Comparison of ENCODE assay signal across 10 cellular contexts in genomic region chr12:124656214-124656516, GRCh38.
DNase-seq lines count a peak whose midpoint lies in the region; ATAC-seq, FAIRE-seq and TF ChIP-seq lines count a peak whose summit lies in the region.
"Had no signal": no experiment of that assay in that cellular context is flagged by ENCODE, and none has a peak within 500 bp of the region (broad histone marks: within the 10 kb centered on the region; RNA-seq: fewer than 3 reads in every experiment).

No MANE protein-coding gene starts in this region.

- H3K27ac ChIP-seq in GM23248 (peak overlapping the region; percentile 47; the same call in 1 of the 2 replicates), astrocyte (ENCODE audit: low read depth, low read length) (peak overlapping the region; percentile 31), hepatocyte (peak overlapping the region; percentile 77), smooth muscle cell (ENCODE audit: low read depth) (peak overlapping the region; percentile 87)
- no peak overlapping the region for H3K27ac ChIP-seq in CD4-positive, alpha-beta T cell (ENCODE audit: low read depth, low read length)

- ATAC-seq in CD4-positive, alpha-beta T cell (ENCODE audit: poor library complexity), result no peak
- no peak for ATAC-seq in activated CD4-positive, alpha-beta T cell treated with anti-CD3 and anti-CD28 coated beads for 36 hours
- ATAC-seq: activated CD8-positive, alpha-beta memory T cell treated with anti-CD3 and anti-CD28 coated beads, Interleukin-2, amount 10 ng/mL, durations not matched to agents 7 days and 5 days had no signal

- intact Hi-C loops in CD4-positive, alpha-beta T cell (cut with DNase I, micrococcal nuclease), result no loop called here
- intact Hi-C loops in activated CD4-positive, alpha-beta T cell treated with anti-CD3 and anti-CD28 coated beads for 36 hours (cut with DNase I, micrococcal nuclease), result no loop called here

- no peaks in the 10 kb centered on the region for H3K9me3 Mint-ChIP-seq in astrocyte (ENCODE audit: unreplicated experiment)
- no peaks in the 10 kb centered on the region for H3K9me3 Mint-ChIP-seq in CD4-positive, alpha-beta T cell
- H3K9me3 Mint-ChIP-seq in T-helper 2 cell treated with Interferon-gamma antibody and Interleukin-4, amounts not matched to agents 5 μg/mL and 100 μg/mL, for 36 hours, result no peaks in the 10 kb centered on the region
- no peaks in the 10 kb centered on the region for H3K9me3 Mint-ChIP-seq in activated CD4-positive, alpha-beta T cell treated with anti-CD3 and anti-CD28 coated beads for 36 hours (ENCODE audit: low read depth)

- peaks cover 34% of the 10 kb centered on the region for H3K4me1 Mint-ChIP-seq in astrocyte (ENCODE audit: low read depth, unreplicated experiment)
- H3K4me1 Mint-ChIP-seq in CD4-positive, alpha-beta T cell (ENCODE audit: low read depth), result no peaks in the 10 kb centered on the region
- no peaks in the 10 kb centered on the region for H3K4me1 Mint-ChIP-seq in T-helper 2 cell treated with Interferon-gamma antibody and Interleukin-4, amounts not matched to agents 5 μg/mL and 100 μg/mL, for 36 hours (ENCODE audit: low read depth)
- H3K4me1 Mint-ChIP-seq in activated CD4-positive, alpha-beta T cell treated with anti-CD3 and anti-CD28 coated beads for 36 hours, result no peaks in the 10 kb centered on the region
- H3K4me1 Mint-ChIP-seq: activated CD8-positive, alpha-beta memory T cell treated with anti-CD3 and anti-CD28 coated beads, Interleukin-2, amount 10 ng/mL, durations not matched to agents 7 days and 5 days had no signal

- peak overlapping the region; percentile 53; the same call in 1 of the 2 replicates for H3K9ac ChIP-seq in GM23248
- no peak overlapping the region for H3K9ac ChIP-seq in astrocyte (ENCODE audit: low read length)
- H3K9ac ChIP-seq in smooth muscle cell (ENCODE audit: low read depth), result no peak overlapping the region

- CTCF ChIA-PET in CD4-positive, alpha-beta T cell (lab: Charles Lee), result no interaction called here
- CTCF ChIA-PET in activated CD4-positive, alpha-beta T cell treated with anti-CD3 and anti-CD28 coated beads for 36 hours (lab: Charles Lee), result no interaction called here

- H3F3A ChIP-seq in GM23248 (ENCODE audit: insufficient read depth) (0 out of 2 replicates have a peak, but pooled peaks cover 12% of the 10 kb centered on the region), smooth muscle cell (ENCODE audit: low read depth) (no peaks in the 10 kb centered on the region)

- peak; percentile 59 for FAIRE-seq in astrocyte (lab: Jason Lieb, UNC)

- 79 to 82% methylated on average over 3 of the region's 3 CpGs for WGBS in GM23248 (ENCODE audit: low coverage in 1 of 2, low lambda C conversion rate in 2 of 2, missing lambda C conversion rate in 2 of 2), 2 experiments
- WGBS in hepatocyte (ENCODE audit: low lambda C conversion rate, missing lambda C conversion rate), result 87% methylated on average over 3 of the region's 3 CpGs
- WGBS in smooth muscle cell (ENCODE audit: low lambda C conversion rate), result 64% methylated on average over 3 of the region's 3 CpGs

- no peaks in the 10 kb centered on the region for H3K9me3 ChIP-seq in GM23248 (ENCODE audit: low read depth)
- no peaks in the 10 kb centered on the region for H3K9me3 ChIP-seq in astrocyte (ENCODE audit: insufficient read depth, low read depth, low read length)
- H3K9me3 ChIP-seq in hepatocyte (ENCODE audit: low read depth), result no peaks in the 10 kb centered on the region
- H3K9me3 ChIP-seq in smooth muscle cell (replicated peaks; ENCODE audit: low read depth), result no peaks in the 10 kb centered on the region
- no peaks in the 10 kb centered on the region for H3K9me3 ChIP-seq in CD4-positive, alpha-beta T cell (ENCODE audit: control insufficient read depth, low read length)

- no peaks in the 10 kb centered on the region for H3K36me3 ChIP-seq in GM23248 (ENCODE audit: low read depth)
- no peaks in the 10 kb centered on the region for H3K36me3 ChIP-seq in astrocyte (ENCODE audit: insufficient read depth, low read length)
- H3K36me3 ChIP-seq in hepatocyte (replicated peaks; ENCODE audit: insufficient read depth, low read depth), result no peaks in the 10 kb centered on the region
- H3K36me3 ChIP-seq in smooth muscle cell (ENCODE audit: low read depth), result no peaks in the 10 kb centered on the region

- peak overlapping the region; percentile 24 for H3K4me3 Mint-ChIP-seq in astrocyte (ENCODE audit: unreplicated experiment)
- no peak overlapping the region for H3K4me3 Mint-ChIP-seq in CD4-positive, alpha-beta T cell
- no peak overlapping the region for H3K4me3 Mint-ChIP-seq in T-helper 2 cell treated with Interferon-gamma antibody and Interleukin-4, amounts not matched to agents 5 μg/mL and 100 μg/mL, for 36 hours
- no peak overlapping the region for H3K4me3 Mint-ChIP-seq in activated CD4-positive, alpha-beta T cell treated with anti-CD3 and anti-CD28 coated beads for 36 hours
- H3K4me3 Mint-ChIP-seq: activated CD8-positive, alpha-beta memory T cell treated with anti-CD3 and anti-CD28 coated beads, Interleukin-2, amount 10 ng/mL, durations not matched to agents 7 days and 5 days; activated naive CD8-positive, alpha-beta T cell had no signal

- in situ Hi-C loops in GM23248 (cut with MboI), result no loop called here

- peak overlapping the region; percentile 85 for H3K27ac Mint-ChIP-seq in astrocyte (ENCODE audit: unreplicated experiment)
- H3K27ac Mint-ChIP-seq in CD4-positive, alpha-beta T cell, result no peak overlapping the region
- H3K27ac Mint-ChIP-seq in T-helper 2 cell treated with Interferon-gamma antibody and Interleukin-4, amounts not matched to agents 5 μg/mL and 100 μg/mL, for 36 hours, result no peak overlapping the region
- no peak overlapping the region for H3K27ac Mint-ChIP-seq in activated CD4-positive, alpha-beta T cell treated with anti-CD3 and anti-CD28 coated beads for 36 hours
- H3K27ac Mint-ChIP-seq: activated CD8-positive, alpha-beta memory T cell treated with anti-CD3 and anti-CD28 coated beads, Interleukin-2, amount 10 ng/mL, durations not matched to agents 7 days and 5 days; activated naive CD8-positive, alpha-beta T cell had no signal

- no peak for DNase-seq in GM23248
- DNase-seq in astrocyte (ENCODE audit: low read depth), result no peak
- no peak for DNase-seq in hepatocyte (ENCODE audit: low spot score)
- DNase-seq in smooth muscle cell (lab: John Stamatoyannopoulos, UW; ENCODE audit: unreplicated experiment), result no peak
- DNase-seq in CD4-positive, alpha-beta T cell, result no peak
- no peak for DNase-seq in T-helper 2 cell treated with Interferon-gamma antibody and Interleukin-4, amounts not matched to agents 5 μg/mL and 100 μg/mL, for 36 hours (ENCODE audit: low spot score)
- no peak for DNase-seq in activated CD4-positive, alpha-beta T cell treated with anti-CD3 and anti-CD28 coated beads for 36 hours
- no peak for DNase-seq in NCI-H2196 treated with DMSO at 0.1 percent for 48 hours (lab: John Stamatoyannopoulos, UW; ENCODE audit: unreplicated experiment)
- DNase-seq: activated CD8-positive, alpha-beta memory T cell treated with anti-CD3 and anti-CD28 coated beads, Interleukin-2, amount 10 ng/mL, durations not matched to agents 7 days and 5 days had no signal

- POLR2A ChIA-PET in CD4-positive, alpha-beta T cell (lab: Charles Lee), result no interaction called here
- POLR2A ChIA-PET in activated CD4-positive, alpha-beta T cell treated with anti-CD3 and anti-CD28 coated beads for 36 hours (lab: Charles Lee), result no interaction called here

- H3K27me3 ChIP-seq in GM23248 (replicated peaks; ENCODE audit: insufficient read depth), result no peaks in the 10 kb centered on the region
- H3K27me3 ChIP-seq in astrocyte (ENCODE audit: insufficient read depth, low read length), result no peaks in the 10 kb centered on the region
- no peaks in the 10 kb centered on the region for H3K27me3 ChIP-seq in hepatocyte
- no peaks in the 10 kb centered on the region for H3K27me3 ChIP-seq in smooth muscle cell (ENCODE audit: low read depth)
- no peaks in the 10 kb centered on the region for H3K27me3 ChIP-seq in CD4-positive, alpha-beta T cell (ENCODE audit: control insufficient read depth, insufficient read depth, low read length)

- H2AFZ ChIP-seq in GM23248, result no peak overlapping the region
- H2AFZ ChIP-seq in astrocyte (ENCODE audit: low read depth, low read length), result no peak overlapping the region
- no peak overlapping the region for H2AFZ ChIP-seq in hepatocyte
- no peak overlapping the region for H2AFZ ChIP-seq in smooth muscle cell (ENCODE audit: low read depth)

- peaks cover 5% of the 10 kb centered on the region for H3K27me3 Mint-ChIP-seq in astrocyte (ENCODE audit: low read depth, unreplicated experiment)
- no peaks in the 10 kb centered on the region for H3K27me3 Mint-ChIP-seq in CD4-positive, alpha-beta T cell
- H3K27me3 Mint-ChIP-seq in T-helper 2 cell treated with Interferon-gamma antibody and Interleukin-4, amounts not matched to agents 5 μg/mL and 100 μg/mL, for 36 hours (ENCODE audit: low read depth), result peaks cover 9% of the 10 kb centered on the region
- peaks cover 3% of the 10 kb centered on the region for H3K27me3 Mint-ChIP-seq in activated CD4-positive, alpha-beta T cell treated with anti-CD3 and anti-CD28 coated beads for 36 hours

- H3K79me2 ChIP-seq in GM23248 (ENCODE audit: insufficient read depth) (no peaks in the 10 kb centered on the region), astrocyte (ENCODE audit: insufficient read depth, low read length) (no peaks in the 10 kb centered on the region), hepatocyte (no peaks in the 10 kb centered on the region), smooth muscle cell (ENCODE audit: low read depth) (no peaks in the 10 kb centered on the region)

- TF ChIP-seq CTCF in astrocyte (IDR thresholded peaks at IDR 0.05; ENCODE audit: insufficient read depth, low read depth, low read length) (no peak), hepatocyte (IDR thresholded peaks at IDR 0.05; ENCODE audit: poor library complexity) (no peak), smooth muscle cell (IDR thresholded peaks at IDR 0.05; ENCODE audit: borderline replicate concordance, insufficient read depth, poor library complexity, severe bottlenecking) (no peak)
- TF ChIP-seq CTCF in CD4-positive, alpha-beta T cell (IDR thresholded peaks at IDR 0.05), result no peak

- H3K4me1 ChIP-seq in GM23248 (ENCODE audit: insufficient read depth), result peaks cover 16% of the 10 kb centered on the region
- peaks cover 31% of the 10 kb centered on the region for H3K4me1 ChIP-seq in astrocyte (ENCODE audit: insufficient read depth, low read length)
- peaks cover 18% of the 10 kb centered on the region for H3K4me1 ChIP-seq in hepatocyte (ENCODE audit: insufficient read depth)
- H3K4me1 ChIP-seq in smooth muscle cell (ENCODE audit: low read depth), result peaks cover 13% of the 10 kb centered on the region

- H4K20me1 ChIP-seq in GM23248 (ENCODE audit: insufficient read depth), result no peaks in the 10 kb centered on the region
- H4K20me1 ChIP-seq in astrocyte (ENCODE audit: insufficient read depth, low read length), result no peaks in the 10 kb centered on the region
- H4K20me1 ChIP-seq in hepatocyte (ENCODE audit: insufficient read depth, poor library complexity, severe bottlenecking), result no peaks in the 10 kb centered on the region
- H4K20me1 ChIP-seq in smooth muscle cell (ENCODE audit: low read depth), result no peaks in the 10 kb centered on the region

- H3K9me2 ChIP-seq in GM23248 (ENCODE audit: insufficient read depth) (no peaks in the 10 kb centered on the region), hepatocyte (replicated peaks; ENCODE audit: insufficient read depth) (no peaks in the 10 kb centered on the region)

- H3K36me3 Mint-ChIP-seq in astrocyte (ENCODE audit: low read depth, unreplicated experiment), result no peaks in the 10 kb centered on the region
- H3K36me3 Mint-ChIP-seq in CD4-positive, alpha-beta T cell (ENCODE audit: low read depth), result no peaks in the 10 kb centered on the region
- no peaks in the 10 kb centered on the region for H3K36me3 Mint-ChIP-seq in T-helper 2 cell treated with Interferon-gamma antibody and Interleukin-4, amounts not matched to agents 5 μg/mL and 100 μg/mL, for 36 hours (ENCODE audit: low read depth)
- H3K36me3 Mint-ChIP-seq in activated CD4-positive, alpha-beta T cell treated with anti-CD3 and anti-CD28 coated beads for 36 hours (ENCODE audit: low read depth), result no peaks in the 10 kb centered on the region
- H3K36me3 Mint-ChIP-seq: activated CD8-positive, alpha-beta memory T cell treated with anti-CD3 and anti-CD28 coated beads, Interleukin-2, amount 10 ng/mL, durations not matched to agents 7 days and 5 days; activated naive CD8-positive, alpha-beta T cell had no signal

- H3K4me2 ChIP-seq in GM23248 (ENCODE audit: unreplicated experiment), result peak overlapping the region; percentile 21
- H3K4me2 ChIP-seq in astrocyte (ENCODE audit: low read length), result peak overlapping the region; percentile 82
- H3K4me2 ChIP-seq in hepatocyte, result peak overlapping the region; percentile 62
- no peak overlapping the region for H3K4me2 ChIP-seq in smooth muscle cell

- H3K4me3 ChIP-seq in GM23248, result no peak overlapping the region; the same call in 1 of the 2 replicates
- no peak overlapping the region for H3K4me3 ChIP-seq in astrocyte (ENCODE audit: insufficient read depth, low read depth, low read length)
- no peak overlapping the region for H3K4me3 ChIP-seq in hepatocyte
- no peak overlapping the region for H3K4me3 ChIP-seq in smooth muscle cell
